ENCODE assay signal across 8 cellular contexts in genomic region chr2:171687287-171688128, GRCh38. TPM values are rescaled to one million over a fixed set of nuclear protein-coding genes. Genes with fewer than 3 reads are reported as not detected.
DNase-seq lines count a peak whose midpoint lies in the region; ATAC-seq, FAIRE-seq and TF ChIP-seq lines count a peak whose summit lies in the region.

TSS of gene DYNC1I2 (plus strand) at chr2:171687469. CDS start at chr2:171690156, 2,687 bp downstream.

- no peaks in the 10 kb centered on the region for H3K9me3 ChIP-seq in ES-I3 (ENCODE audit: control insufficient read depth, insufficient read depth, low read length)

- FAIRE-seq in H54 (lab: Jason Lieb, UNC): peak; percentile 99

- H3K36me3 ChIP-seq in ES-I3 (ENCODE audit: insufficient read depth, low read length): no peaks in the 10 kb centered on the region

- peak within 1 kb of the TSS; percentile 97 for H3K27ac Mint-ChIP-seq in nephron progenitor cell
- H3K27ac Mint-ChIP-seq in stimulated activated naive CD8-positive, alpha-beta T cell treated with anti-CD3 and anti-CD28 coated beads, Interleukin-15, amount 100 ng/mL, for 72 hours: peak within 1 kb of the TSS; percentile 95 to 96

- H3K27me3 Mint-ChIP-seq in nephron progenitor cell (ENCODE audit: low read depth, poor library complexity): peaks cover 3% of the 10 kb centered on the region
- H3K27me3 Mint-ChIP-seq in stimulated activated naive CD8-positive, alpha-beta T cell treated with anti-CD3 and anti-CD28 coated beads, Interleukin-15, amount 100 ng/mL, for 72 hours: no peaks in the 10 kb centered on the region

- peak within 1 kb of the TSS; percentile 90 for H3K9ac ChIP-seq in ES-I3 (ENCODE audit: low read depth, low read length)

- TF ChIP-seq CTCF in nephron progenitor cell (IDR thresholded peaks at IDR 0.05): no peak

- no peaks in the 10 kb centered on the region for H3K9me3 Mint-ChIP-seq in nephron progenitor cell
- no peaks in the 10 kb centered on the region for H3K9me3 Mint-ChIP-seq in stimulated activated naive CD8-positive, alpha-beta T cell treated with anti-CD3 and anti-CD28 coated beads, Interleukin-15, amount 100 ng/mL, for 72 hours

- peak; percentile 67 for DNase-seq in H54 (ENCODE audit: insufficient read length, low spot score)
- peak; percentile 95 for DNase-seq in M059J (ENCODE audit: low read depth)
- DNase-seq in SIG-M5 (lab: John Stamatoyannopoulos, UW): peak; percentile 81
- peak; percentile 34 for DNase-seq in activated gamma-delta T cell (lab: John Stamatoyannopoulos, UW)
- peak; percentile 92 for DNase-seq in fibroblast of the conjunctiva (ENCODE audit: low read depth)
- peak; percentile 75 for DNase-seq in nephron progenitor cell
- peak; percentile 64 to 73 for DNase-seq in stimulated activated naive CD8-positive, alpha-beta T cell treated with anti-CD3 and anti-CD28 coated beads, Interleukin-15, amount 100 ng/mL, for 72 hours

- H3K4me3 Mint-ChIP-seq in nephron progenitor cell: peak within 1 kb of the TSS; percentile 99
- peak within 1 kb of the TSS; percentile 93 to 97 for H3K4me3 Mint-ChIP-seq in stimulated activated naive CD8-positive, alpha-beta T cell treated with anti-CD3 and anti-CD28 coated beads, Interleukin-15, amount 100 ng/mL, for 72 hours

- ATAC-seq in stimulated activated naive CD8-positive, alpha-beta T cell treated with anti-CD3 and anti-CD28 coated beads, Interleukin-15, amount 100 ng/mL, for 72 hours: peak; percentile 84

- peaks cover 28% of the 10 kb centered on the region for H3K36me3 Mint-ChIP-seq in nephron progenitor cell (ENCODE audit: low read depth)

- peaks cover 3% of the 10 kb centered on the region; the same call in 1 of the 2 replicates for H3K4me1 ChIP-seq in ES-I3 (ENCODE audit: insufficient read depth, low read length)

- peaks cover 19% of the 10 kb centered on the region for H3K4me1 Mint-ChIP-seq in nephron progenitor cell
- peaks cover 20% of the 10 kb centered on the region for H3K4me1 Mint-ChIP-seq in stimulated activated naive CD8-positive, alpha-beta T cell treated with anti-CD3 and anti-CD28 coated beads, Interleukin-15, amount 100 ng/mL, for 72 hours

- TF ChIP-seq POLR2A in H54 (IDR thresholded peaks at IDR 0.05; ENCODE audit: low read depth, low read length): peak; percentile 77

RNA-seq across cellular contexts. Expression of gene DYNC1I2, which starts in this region (rescaled TPM):
- total RNA-seq in M059J (2014; rRNA removed; shearing (Covaris generic)): 98.3 and 148 TPM in 2 replicates

Comparison
In these comparisons a context has a peak if more than half of its experiments do, and no peak if none do; other contexts are left out.
1. Peak in every context shown above with its lines: DNase-seq and ATAC-seq.
2. DNase-seq: peak in every context shown above with its lines; median percentile 95 in M059J; 92 in fibroblast of the conjunctiva; 81 in SIG-M5; 75 in nephron progenitor cell; 68 in stimulated activated naive CD8-positive, alpha-beta T cell treated with anti-CD3 and anti-CD28 coated beads, Interleukin-15, amount 100 ng/mL, for 72 hours; 67 in H54; 34 in activated gamma-delta T cell.